ENCODE assay signal across 1 cellular context in the genomic region with DNA sequence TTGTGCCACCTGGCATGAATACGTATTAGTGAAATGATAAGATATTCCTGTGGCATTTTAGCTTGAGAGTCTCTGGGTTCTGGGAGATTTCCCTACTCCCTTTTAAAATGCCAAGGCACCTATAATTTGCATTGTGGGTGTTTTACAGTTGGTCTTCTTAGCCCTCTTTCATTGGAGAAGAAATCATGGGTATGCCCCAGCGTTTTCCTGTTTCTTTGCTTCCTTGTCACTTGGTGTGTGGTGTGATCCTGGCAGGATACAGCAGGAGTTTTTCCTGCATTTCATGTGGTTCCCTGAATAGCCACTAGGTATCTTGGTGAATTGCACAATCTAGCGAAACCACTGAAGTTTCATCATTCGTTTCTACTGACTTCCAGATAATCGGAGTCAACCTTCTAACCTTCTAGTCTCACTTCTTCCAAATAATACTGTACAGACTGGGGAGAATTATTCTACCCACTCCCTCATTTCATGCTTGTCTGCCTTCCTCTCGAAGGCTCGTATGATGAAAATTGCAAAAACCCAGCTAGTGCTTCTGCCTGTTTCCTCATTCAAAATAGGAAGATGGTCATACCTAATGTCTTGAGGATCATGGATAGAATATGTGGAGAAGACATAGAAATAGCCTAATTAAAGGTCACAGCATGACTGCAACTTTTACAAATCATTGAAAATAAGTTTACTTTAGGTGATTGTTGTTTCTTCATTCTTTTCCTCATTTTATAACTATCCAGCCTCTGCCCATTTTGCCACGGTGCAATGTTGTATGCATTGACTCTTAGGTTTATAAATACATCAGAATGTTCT.
TF ChIP-seq lines count a peak whose summit lies in the region.

No MANE protein-coding gene starts in this region.

TF ChIP-seq in K562, 482 proteins besides CTCF, POLR2A, EP300 and RAD21 (continues in another document):
- 0 out of 2 replicates have a peak, but pooled peaks have one; percentile 63 for TF ChIP-seq ERF (CRISPR knock-in tag; IDR thresholded peaks at IDR 0.05)
- TF ChIP-seq POLR2AphosphoS2 (IDR thresholded peaks at IDR 0.05; ENCODE audit: low read length), result peak; percentile 49; the same call in 1 of the 2 replicates
- no peak for TF ChIP-seq ZNF561 (CRISPR knock-in tag; conservative IDR thresholded peaks at IDR 0.05)
- no peak for TF ChIP-seq PCBP1 (IDR thresholded peaks at IDR 0.05; ENCODE audit: low read depth, low read length, poor library complexity, severe bottlenecking)
- no peak for TF ChIP-seq KDM2B (CRISPR knock-in tag; IDR thresholded peaks at IDR 0.05)
- TF ChIP-seq LEF1 (IDR thresholded peaks at IDR 0.05), result no peak; the same call in 1 of the 2 replicates
- no peak for TF ChIP-seq TFAM (CRISPR knock-in tag; conservative IDR thresholded peaks at IDR 0.05)
- no peak for TF ChIP-seq TRIM28 (IDR thresholded peaks at IDR 0.05)
- TF ChIP-seq MTA1 (IDR thresholded peaks at IDR 0.05; ENCODE audit: borderline replicate concordance), result no peak
- TF ChIP-seq ETV5 (CRISPR knock-in tag; IDR thresholded peaks at IDR 0.05; ENCODE audit: low read depth), result no peak
- TF ChIP-seq, protein P1, sequence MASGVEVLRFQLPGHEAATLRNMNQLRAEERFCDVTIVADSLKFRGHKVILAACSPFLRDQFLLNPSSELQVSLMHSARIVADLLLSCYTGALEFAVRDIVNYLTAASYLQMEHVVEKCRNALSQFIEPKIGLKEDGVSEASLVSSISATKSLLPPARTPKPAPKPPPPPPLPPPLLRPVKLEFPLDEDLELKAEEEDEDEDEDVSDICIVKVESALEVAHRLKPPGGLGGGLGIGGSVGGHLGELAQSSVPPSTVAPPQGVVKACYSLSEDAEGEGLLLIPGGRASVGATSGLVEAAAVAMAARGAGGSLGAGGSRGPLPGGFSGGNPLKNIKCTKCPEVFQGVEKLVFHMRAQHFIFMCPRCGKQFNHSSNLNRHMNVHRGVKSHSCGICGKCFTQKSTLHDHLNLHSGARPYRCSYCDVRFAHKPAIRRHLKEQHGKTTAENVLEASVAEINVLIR (CRISPR knock-in tag; IDR thresholded peaks at IDR 0.05), result no peak
- TF ChIP-seq FOS (IDR thresholded peaks at IDR 0.05; ENCODE audit: extremely low read depth, insufficient read length), result no peak
- TF ChIP-seq, protein P2, sequence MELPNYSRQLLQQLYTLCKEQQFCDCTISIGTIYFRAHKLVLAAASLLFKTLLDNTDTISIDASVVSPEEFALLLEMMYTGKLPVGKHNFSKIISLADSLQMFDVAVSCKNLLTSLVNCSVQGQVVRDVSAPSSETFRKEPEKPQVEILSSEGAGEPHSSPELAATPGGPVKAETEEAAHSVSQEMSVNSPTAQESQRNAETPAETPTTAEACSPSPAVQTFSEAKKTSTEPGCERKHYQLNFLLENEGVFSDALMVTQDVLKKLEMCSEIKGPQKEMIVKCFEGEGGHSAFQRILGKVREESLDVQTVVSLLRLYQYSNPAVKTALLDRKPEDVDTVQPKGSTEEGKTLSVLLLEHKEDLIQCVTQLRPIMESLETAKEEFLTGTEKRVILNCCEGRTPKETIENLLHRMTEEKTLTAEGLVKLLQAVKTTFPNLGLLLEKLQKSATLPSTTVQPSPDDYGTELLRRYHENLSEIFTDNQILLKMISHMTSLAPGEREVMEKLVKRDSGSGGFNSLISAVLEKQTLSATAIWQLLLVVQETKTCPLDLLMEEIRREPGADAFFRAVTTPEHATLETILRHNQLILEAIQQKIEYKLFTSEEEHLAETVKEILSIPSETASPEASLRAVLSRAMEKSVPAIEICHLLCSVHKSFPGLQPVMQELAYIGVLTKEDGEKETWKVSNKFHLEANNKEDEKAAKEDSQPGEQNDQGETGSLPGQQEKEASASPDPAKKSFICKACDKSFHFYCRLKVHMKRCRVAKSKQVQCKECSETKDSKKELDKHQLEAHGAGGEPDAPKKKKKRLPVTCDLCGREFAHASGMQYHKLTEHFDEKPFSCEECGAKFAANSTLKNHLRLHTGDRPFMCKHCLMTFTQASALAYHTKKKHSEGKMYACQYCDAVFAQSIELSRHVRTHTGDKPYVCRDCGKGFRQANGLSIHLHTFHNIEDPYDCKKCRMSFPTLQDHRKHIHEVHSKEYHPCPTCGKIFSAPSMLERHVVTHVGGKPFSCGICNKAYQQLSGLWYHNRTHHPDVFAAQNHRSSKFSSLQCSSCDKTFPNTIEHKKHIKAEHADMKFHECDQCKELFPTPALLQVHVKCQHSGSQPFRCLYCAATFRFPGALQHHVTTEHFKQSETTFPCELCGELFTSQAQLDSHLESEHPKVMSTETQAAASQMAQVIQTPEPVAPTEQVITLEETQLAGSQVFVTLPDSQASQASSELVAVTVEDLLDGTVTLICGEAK (IDR thresholded peaks at IDR 0.05), result peak; percentile 43; the same call in 1 of the 2 replicates
- TF ChIP-seq, protein P2 (CRISPR knock-in tag; IDR thresholded peaks at IDR 0.05), result no peak
- no peak for TF ChIP-seq ZNF282 (CRISPR knock-in tag; IDR thresholded peaks at IDR 0.05)
- TF ChIP-seq, protein P3, sequence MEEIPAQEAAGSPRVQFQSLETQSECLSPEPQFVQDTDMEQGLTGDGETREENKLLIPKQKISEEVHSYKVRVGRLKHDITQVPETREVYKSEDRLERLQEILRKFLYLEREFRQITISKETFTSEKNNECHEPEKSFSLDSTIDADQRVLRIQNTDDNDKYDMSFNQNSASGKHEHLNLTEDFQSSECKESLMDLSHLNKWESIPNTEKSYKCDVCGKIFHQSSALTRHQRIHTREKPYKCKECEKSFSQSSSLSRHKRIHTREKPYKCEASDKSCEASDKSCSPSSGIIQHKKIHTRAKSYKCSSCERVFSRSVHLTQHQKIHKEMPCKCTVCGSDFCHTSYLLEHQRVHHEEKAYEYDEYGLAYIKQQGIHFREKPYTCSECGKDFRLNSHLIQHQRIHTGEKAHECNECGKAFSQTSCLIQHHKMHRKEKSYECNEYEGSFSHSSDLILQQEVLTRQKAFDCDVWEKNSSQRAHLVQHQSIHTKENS (CRISPR knock-in tag; IDR thresholded peaks at IDR 0.05), result no peak
- no peak for TF ChIP-seq SMC3 (conservative IDR thresholded peaks at IDR 0.05; ENCODE audit: insufficient read depth, low read depth, low read length)
- peak; percentile 25; the same call in 1 of the 2 replicates for TF ChIP-seq ZNF23 (CRISPR knock-in tag; IDR thresholded peaks at IDR 0.05)
- TF ChIP-seq, protein P4, sequence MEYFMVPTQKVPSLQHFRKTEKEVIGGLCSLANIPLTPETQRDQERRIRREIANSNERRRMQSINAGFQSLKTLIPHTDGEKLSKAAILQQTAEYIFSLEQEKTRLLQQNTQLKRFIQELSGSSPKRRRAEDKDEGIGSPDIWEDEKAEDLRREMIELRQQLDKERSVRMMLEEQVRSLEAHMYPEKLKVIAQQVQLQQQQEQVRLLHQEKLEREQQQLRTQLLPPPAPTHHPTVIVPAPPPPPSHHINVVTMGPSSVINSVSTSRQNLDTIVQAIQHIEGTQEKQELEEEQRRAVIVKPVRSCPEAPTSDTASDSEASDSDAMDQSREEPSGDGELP (CRISPR knock-in tag; IDR thresholded peaks at IDR 0.05; ENCODE audit: borderline replicate concordance), result no peak
- no peak for TF ChIP-seq NR1H2 (CRISPR knock-in tag; IDR thresholded peaks at IDR 0.05)
- TF ChIP-seq ZKSCAN1 (IDR thresholded peaks at IDR 0.05; ENCODE audit: low read depth, low read length), result no peak
- TF ChIP-seq, protein P5, sequence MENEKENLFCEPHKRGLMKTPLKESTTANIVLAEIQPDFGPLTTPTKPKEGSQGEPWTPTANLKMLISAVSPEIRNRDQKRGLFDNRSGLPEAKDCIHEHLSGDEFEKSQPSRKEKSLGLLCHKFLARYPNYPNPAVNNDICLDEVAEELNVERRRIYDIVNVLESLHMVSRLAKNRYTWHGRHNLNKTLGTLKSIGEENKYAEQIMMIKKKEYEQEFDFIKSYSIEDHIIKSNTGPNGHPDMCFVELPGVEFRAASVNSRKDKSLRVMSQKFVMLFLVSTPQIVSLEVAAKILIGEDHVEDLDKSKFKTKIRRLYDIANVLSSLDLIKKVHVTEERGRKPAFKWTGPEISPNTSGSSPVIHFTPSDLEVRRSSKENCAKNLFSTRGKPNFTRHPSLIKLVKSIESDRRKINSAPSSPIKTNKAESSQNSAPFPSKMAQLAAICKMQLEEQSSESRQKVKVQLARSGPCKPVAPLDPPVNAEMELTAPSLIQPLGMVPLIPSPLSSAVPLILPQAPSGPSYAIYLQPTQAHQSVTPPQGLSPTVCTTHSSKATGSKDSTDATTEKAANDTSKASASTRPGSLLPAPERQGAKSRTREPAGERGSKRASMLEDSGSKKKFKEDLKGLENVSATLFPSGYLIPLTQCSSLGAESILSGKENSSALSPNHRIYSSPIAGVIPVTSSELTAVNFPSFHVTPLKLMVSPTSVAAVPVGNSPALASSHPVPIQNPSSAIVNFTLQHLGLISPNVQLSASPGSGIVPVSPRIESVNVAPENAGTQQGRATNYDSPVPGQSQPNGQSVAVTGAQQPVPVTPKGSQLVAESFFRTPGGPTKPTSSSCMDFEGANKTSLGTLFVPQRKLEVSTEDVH (IDR thresholded peaks at IDR 0.05; ENCODE audit: low read depth, partially characterized antibody), result peak; percentile 27
- no peak for TF ChIP-seq ELF1 (tag; IDR thresholded peaks at IDR 0.05)
- no peak for TF ChIP-seq HNRNPH1 (optimal IDR thresholded peaks at IDR 0.05; ENCODE audit: low read depth, low read length)
- no peak for TF ChIP-seq NR2C2 (CRISPR knock-in tag; IDR thresholded peaks at IDR 0.05)
- TF ChIP-seq NR2C2 (tag; IDR thresholded peaks at IDR 0.05), result no peak
- no peak for TF ChIP-seq ZNF644 (tag; IDR thresholded peaks at IDR 0.05; ENCODE audit: low read depth)
- peak; percentile 56; the same call in 1 of the 2 replicates for TF ChIP-seq ZNF24 (IDR thresholded peaks at IDR 0.05)
- TF ChIP-seq, protein P6, sequence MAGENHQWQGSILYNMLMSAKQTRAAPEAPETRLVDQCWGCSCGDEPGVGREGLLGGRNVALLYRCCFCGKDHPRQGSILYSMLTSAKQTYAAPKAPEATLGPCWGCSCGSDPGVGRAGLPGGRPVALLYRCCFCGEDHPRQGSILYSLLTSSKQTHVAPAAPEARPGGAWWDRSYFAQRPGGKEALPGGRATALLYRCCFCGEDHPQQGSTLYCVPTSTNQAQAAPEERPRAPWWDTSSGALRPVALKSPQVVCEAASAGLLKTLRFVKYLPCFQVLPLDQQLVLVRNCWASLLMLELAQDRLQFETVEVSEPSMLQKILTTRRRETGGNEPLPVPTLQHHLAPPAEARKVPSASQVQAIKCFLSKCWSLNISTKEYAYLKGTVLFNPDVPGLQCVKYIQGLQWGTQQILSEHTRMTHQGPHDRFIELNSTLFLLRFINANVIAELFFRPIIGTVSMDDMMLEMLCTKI (IDR thresholded peaks at IDR 0.05; ENCODE audit: partially characterized antibody), result no peak
- no peak for TF ChIP-seq BCL6 (CRISPR knock-in tag; IDR thresholded peaks at IDR 0.05)
- no peak for TF ChIP-seq PTBP1 (IDR thresholded peaks at IDR 0.05; ENCODE audit: low read depth, low read length)
- no peak for TF ChIP-seq ZNF146 (CRISPR knock-in tag; IDR thresholded peaks at IDR 0.05; ENCODE audit: unreplicated experiment)
- no peak for TF ChIP-seq THRAP3 (IDR thresholded peaks at IDR 0.05; ENCODE audit: borderline replicate concordance)
- TF ChIP-seq GTF2A2 (tag; IDR thresholded peaks at IDR 0.05), result no peak
- TF ChIP-seq ZNF253 (CRISPR knock-in tag; conservative IDR thresholded peaks at IDR 0.05), result no peak
- TF ChIP-seq, protein P7, sequence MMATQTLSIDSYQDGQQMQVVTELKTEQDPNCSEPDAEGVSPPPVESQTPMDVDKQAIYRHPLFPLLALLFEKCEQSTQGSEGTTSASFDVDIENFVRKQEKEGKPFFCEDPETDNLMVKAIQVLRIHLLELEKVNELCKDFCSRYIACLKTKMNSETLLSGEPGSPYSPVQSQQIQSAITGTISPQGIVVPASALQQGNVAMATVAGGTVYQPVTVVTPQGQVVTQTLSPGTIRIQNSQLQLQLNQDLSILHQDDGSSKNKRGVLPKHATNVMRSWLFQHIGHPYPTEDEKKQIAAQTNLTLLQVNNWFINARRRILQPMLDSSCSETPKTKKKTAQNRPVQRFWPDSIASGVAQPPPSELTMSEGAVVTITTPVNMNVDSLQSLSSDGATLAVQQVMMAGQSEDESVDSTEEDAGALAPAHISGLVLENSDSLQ (IDR thresholded peaks at IDR 0.05), result no peak
- TF ChIP-seq, protein P8, sequence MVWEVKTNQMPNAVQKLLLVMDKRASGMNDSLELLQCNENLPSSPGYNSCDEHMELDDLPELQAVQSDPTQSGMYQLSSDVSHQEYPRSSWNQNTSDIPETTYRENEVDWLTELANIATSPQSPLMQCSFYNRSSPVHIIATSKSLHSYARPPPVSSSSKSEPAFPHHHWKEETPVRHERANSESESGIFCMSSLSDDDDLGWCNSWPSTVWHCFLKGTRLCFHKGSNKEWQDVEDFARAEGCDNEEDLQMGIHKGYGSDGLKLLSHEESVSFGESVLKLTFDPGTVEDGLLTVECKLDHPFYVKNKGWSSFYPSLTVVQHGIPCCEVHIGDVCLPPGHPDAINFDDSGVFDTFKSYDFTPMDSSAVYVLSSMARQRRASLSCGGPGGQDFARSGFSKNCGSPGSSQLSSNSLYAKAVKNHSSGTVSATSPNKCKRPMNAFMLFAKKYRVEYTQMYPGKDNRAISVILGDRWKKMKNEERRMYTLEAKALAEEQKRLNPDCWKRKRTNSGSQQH (CRISPR knock-in tag; IDR thresholded peaks at IDR 0.05), result no peak
- TF ChIP-seq SIX5 (IDR thresholded peaks at IDR 0.05; ENCODE audit: borderline replicate concordance in 1 of 2, insufficient read depth in 1 of 2, low read depth in 1 of 2, low read length in 2 of 2), result no peak
- TF ChIP-seq SIN3A (IDR thresholded peaks at IDR 0.05; ENCODE audit: borderline replicate concordance in 2 of 2, control insufficient read depth in 1 of 2, low read depth in 2 of 2, low read length in 2 of 2), result no peak
